1 cellular context compared by ENCODE assay signal in the genomic region with DNA sequence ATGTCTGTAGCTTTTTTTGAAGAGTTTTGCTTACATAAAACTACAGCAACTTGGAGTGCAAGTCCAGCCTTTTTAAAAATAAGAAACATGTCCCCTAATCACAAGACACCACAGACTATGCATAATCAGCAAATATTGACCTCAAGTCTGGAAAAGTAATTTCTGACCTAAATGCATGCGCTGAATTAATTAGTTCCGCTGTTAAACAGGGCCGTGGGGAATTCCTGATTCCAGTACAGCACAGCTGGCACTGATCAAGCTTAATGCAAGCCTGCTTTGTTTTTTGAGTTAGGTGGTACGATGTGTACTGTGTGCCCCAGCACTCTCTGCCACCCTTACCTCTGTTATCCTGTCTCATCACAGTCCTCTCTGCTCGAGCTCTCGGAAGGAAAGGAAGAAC.
TF ChIP-seq lines count a peak whose summit lies in the region.

No MANE protein-coding gene starts in this region.

TF ChIP-seq in K562, 482 proteins besides CTCF, POLR2A, EP300 and RAD21:
- TF ChIP-seq ZFP1 (CRISPR knock-in tag; IDR thresholded peaks at IDR 0.05) (no peak), TAF15 (IDR thresholded peaks at IDR 0.05; ENCODE audit: low read depth, low read length) (no peak), MTA2 (IDR thresholded peaks at IDR 0.05; ENCODE audit: low read depth) (no peak), C11orf30 (IDR thresholded peaks at IDR 0.05; ENCODE audit: low read depth) (peak; percentile 72), FOXK1 (CRISPR knock-in tag; IDR thresholded peaks at IDR 0.05; ENCODE audit: borderline replicate concordance) (no peak), MAFK (IDR thresholded peaks at IDR 0.05; ENCODE audit: low read length) (peak; percentile 34; the same call in 1 of the 2 replicates), MAFG (tag; conservative IDR thresholded peaks at IDR 0.05) (peak; percentile 71), MAFF (IDR thresholded peaks at IDR 0.05; ENCODE audit: low read length) (peak; percentile 43; the same call in 1 of the 2 replicates), ZNF316 (IDR thresholded peaks at IDR 0.05) (peak; percentile 79)
